17 cellular contexts compared by ENCODE assay signal in the genomic region with DNA sequence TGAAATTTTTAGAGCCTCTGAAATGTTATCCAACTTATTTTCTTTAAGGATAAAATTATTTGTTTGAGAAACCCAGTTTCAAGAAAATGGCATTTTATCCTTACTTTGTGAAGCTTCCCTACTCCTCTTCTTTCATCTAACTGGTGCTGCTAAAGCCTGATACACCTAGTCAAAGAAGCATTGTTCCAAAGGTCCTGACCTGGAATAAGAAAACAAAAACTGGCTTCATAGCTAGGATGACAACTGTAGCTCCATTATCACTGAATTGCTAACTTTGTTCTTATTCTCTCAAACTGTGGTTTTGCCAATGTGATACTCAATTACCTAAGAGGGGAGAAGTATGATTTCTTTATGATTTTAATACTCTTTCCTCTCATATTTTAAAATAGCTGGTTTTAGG. TPM values are rescaled to one million over a fixed set of nuclear protein-coding genes. Genes with fewer than 3 reads are reported as not detected.
DNase-seq lines count a peak whose midpoint lies in the region; ATAC-seq and TF ChIP-seq lines count a peak whose summit lies in the region.
"Had no signal": no experiment of that assay in that cellular context is flagged by ENCODE, and none has a peak within 500 bp of the region (broad histone marks: within the 10 kb centered on the region; RNA-seq: fewer than 3 reads in every experiment).

No MANE protein-coding gene starts in this region.

- dilution Hi-C loops in mammary epithelial cell (cut with HindIII; ENCODE audit: low sequenced_read_pairs), result no loop called here

- no peak for TF ChIP-seq CTCF in mammary epithelial cell (conservative IDR thresholded peaks at IDR 0.05 in 1 of 2, IDR thresholded peaks at IDR 0.05 in 1 of 2; ENCODE audit: extremely low read depth in 1 of 2, insufficient read depth in 1 of 2, low read depth in 1 of 2, low read length in 2 of 2)
- TF ChIP-seq CTCF in breast epithelium (IDR thresholded peaks at IDR 0.05), result no peak

- no peak overlapping the region for H3K4me2 ChIP-seq in mammary epithelial cell (ENCODE audit: insufficient read depth, low read depth, low read length)
- H3K4me2 ChIP-seq: A549; BLaER1 treated with 17β-estradiol and CSF1 and Interleukin-3, amounts not matched to agents 10 nM and 100 nM had no signal

- H3K27me3 ChIP-seq in mammary epithelial cell (ENCODE audit: insufficient read depth, low read length) (no peaks in the 10 kb centered on the region), breast epithelium (no peaks in the 10 kb centered on the region)
- H3K27me3 ChIP-seq: BLaER1 treated with 17β-estradiol and CSF1 and Interleukin-3, amounts not matched to agents 10 nM and 100 nM had no signal

- CTCF ChIA-PET in mammary epithelial cell (lab: Charles Lee; ENCODE audit: low non-redundant PET), result no interaction called here

- no peak overlapping the region for H2AFZ ChIP-seq in mammary epithelial cell (ENCODE audit: low read depth, low read length)

- H3K27ac ChIP-seq in mammary epithelial cell (ENCODE audit: insufficient read depth, low read depth, low read length) (no peak overlapping the region), breast epithelium (no peak overlapping the region)
- H3K27ac ChIP-seq: 22Rv1; A549; BLaER1 treated with 17β-estradiol and CSF1 and Interleukin-3, amounts not matched to agents 10 nM and 100 nM; C4-2B had no signal

- H3K79me2 ChIP-seq in mammary epithelial cell (ENCODE audit: insufficient read depth, low read length), result no peaks in the 10 kb centered on the region

- H3K9me3 ChIP-seq in mammary epithelial cell (replicated peaks; ENCODE audit: insufficient read depth, low read length), result no peaks in the 10 kb centered on the region
- H3K9me3 ChIP-seq in breast epithelium, result no peaks in the 10 kb centered on the region
- H3K9me3 ChIP-seq: A549 had no signal

- no TSS peak for BruUV-seq in mammary epithelial cell (replicated peaks; lab: Mats Ljungman, UMichigan)

- DNase-seq in mammary epithelial cell (peak; percentile 31), breast epithelium (ENCODE audit: low spot score in 2 of 2) (no peak), COLO829 (ENCODE audit: low spot score) (peak; percentile 55), SK-MEL-5 (ENCODE audit: low read depth, low spot score) (peak; percentile 80)
- no peak for DNase-seq in activated CD8-positive, alpha-beta memory T cell treated with anti-CD3 and anti-CD28 coated beads, Interleukin-2, amount 50 U/mL, for 4 hours
- DNase-seq: AML-193; CD4-positive, alpha-beta T cell; CD8-positive, alpha-beta T cell; COR-L47; DMS79 treated with DMSO at 0.1 percent for 48 hours; GF-D8 had no signal

- no peak overlapping the region for H3K9ac ChIP-seq in mammary epithelial cell (ENCODE audit: insufficient read depth, low read length)
- H3K9ac ChIP-seq: BLaER1 treated with 17β-estradiol and CSF1 and Interleukin-3, amounts not matched to agents 10 nM and 100 nM had no signal

- H4K20me1 ChIP-seq in mammary epithelial cell (ENCODE audit: insufficient read depth, low read length), result no peaks in the 10 kb centered on the region
- H4K20me1 ChIP-seq: BLaER1 treated with 17β-estradiol and CSF1 and Interleukin-3, amounts not matched to agents 10 nM and 100 nM had no signal

- H3K36me3 ChIP-seq in mammary epithelial cell (ENCODE audit: insufficient read depth, low read length) (no peaks in the 10 kb centered on the region), breast epithelium (no peaks in the 10 kb centered on the region)

- no peak for ATAC-seq in HG03571 (IDR thresholded peaks at IDR 0.05; ENCODE audit: unreplicated experiment)
- ATAC-seq: A549; CD8-positive, alpha-beta T cell; GM12878 had no signal

- H3K4me1 ChIP-seq in mammary epithelial cell (ENCODE audit: insufficient read depth, low read length), result no peaks in the 10 kb centered on the region
- no peaks in the 10 kb centered on the region for H3K4me1 ChIP-seq in breast epithelium
- H3K4me1 ChIP-seq: A549; BLaER1 treated with 17β-estradiol and CSF1 and Interleukin-3, amounts not matched to agents 10 nM and 100 nM had no signal

- in situ Hi-C loops in mammary epithelial cell (cut with MboI; ENCODE audit: low sequenced_read_pairs in 2 of 2), result no loop called here
- in situ Hi-C loops in SK-MEL-5 (cut with HindIII; ENCODE audit: low pct_unique_long_range_greater_than_20kb, low sequenced_read_pairs), result no loop called here

- no peak for TF ChIP-seq POLR2A in breast epithelium (IDR thresholded peaks at IDR 0.05)

- intact Hi-C loops in mammary epithelial cell (cut with micrococcal nuclease), result no loop called here
- intact Hi-C loops in breast epithelium (cut with DNase I; ENCODE audit: low total_unique reads), result no loop called here

- H3K4me3 ChIP-seq in mammary epithelial cell (replicated peaks in 1 of 3; ENCODE audit: insufficient read depth in 1 of 3, low read depth in 2 of 3, low read length in 3 of 3) (no peak overlapping the region), breast epithelium (no peak overlapping the region)
- H3K4me3 ChIP-seq: A549; BLaER1 treated with 17β-estradiol and CSF1 and Interleukin-3, amounts not matched to agents 10 nM and 100 nM; GM12878 had no signal

RNA-seq across cellular contexts. Expression of gene ATP2C1, which starts 27.6 kb away (rescaled TPM):
- total RNA-seq in mammary epithelial cell (100 to 1,000 TPM; 111 to 116 TPM), breast epithelium (10 to 100 TPM; 59.4 to 76.4 (median 76.2) TPM)
- 72.5 TPM for polyA plus RNA-seq in mammary epithelial cell
- polyA minus RNA-seq in mammary epithelial cell, result 93.4 TPM
- total RNA-seq in SK-MEL-5 (2014; rRNA removed; shearing (Covaris generic)), result 34.7 and 37.5 TPM in 2 replicates
- polyA plus RNA-seq in SK-MEL-5 (2015; cell fraction: cytosol; rRNA removed), result 41.2 and 50.3 TPM in 2 replicates
- 107 and 153 TPM in 2 replicates for polyA plus RNA-seq in SK-MEL-5 (2015; cell fraction: nucleus; rRNA removed)

Comparison
In these comparisons a context has a peak if more than half of its experiments do, and no peak if none do; other contexts are left out.
1. DNase-seq: peak in mammary epithelial cell (single experiment), COLO829 (single experiment) and SK-MEL-5 (single experiment); none in breast epithelium (0 of 2) and activated CD8-positive, alpha-beta memory T cell treated with anti-CD3 and anti-CD28 coated beads, Interleukin-2, amount 50 U/mL, for 4 hours (single experiment).